8 cellular contexts compared by ENCODE assay signal in genomic region chr12:47276253-47277070, GRCh38.
DNase-seq lines count a peak whose midpoint lies in the region; ATAC-seq and TF ChIP-seq lines count a peak whose summit lies in the region.

No MANE protein-coding gene starts in this region.

- TF ChIP-seq EP300 in ovary (IDR thresholded peaks at IDR 0.05): no peak

- peak overlapping the region; percentile 56 for H3K27ac ChIP-seq in KOPT-K1 (ENCODE audit: low read depth, low read length, poor library complexity, severe bottlenecking)
- peak overlapping the region; percentile 85 to 91 for H3K27ac ChIP-seq in esophagus (ENCODE audit: low read depth in 2 of 2, low read length in 1 of 2)
- no peak overlapping the region for H3K27ac ChIP-seq in ovary

- TF ChIP-seq CTCF in ovary (IDR thresholded peaks at IDR 0.05): no peak

- peak overlapping the region; percentile 18 for H3K9ac ChIP-seq in skeletal muscle satellite cell (ENCODE audit: low read depth, low read length)

- TF ChIP-seq POLR2A in ovary (IDR thresholded peaks at IDR 0.05): no peak

- DNase-seq in NCI-H2029 (lab: John Stamatoyannopoulos, UW): peak; percentile 46
- no peak for DNase-seq in NCI-H2029 treated with DMSO at 0.1 percent for 48 hours (lab: John Stamatoyannopoulos, UW)
- DNase-seq in ovary: no peak

- intact Hi-C loops in ovary (cut with DNase I): no loop called here

- no peak overlapping the region for H3K4me2 ChIP-seq in skeletal muscle satellite cell (ENCODE audit: low read length)

- ATAC-seq in GM21825 (IDR thresholded peaks at IDR 0.05; ENCODE audit: unreplicated experiment): peak; percentile 94
- peak; percentile 83 to 84 for ATAC-seq in activated CD4-positive, CD25-positive, alpha-beta regulatory T cell treated with anti-CD3 and anti-CD28 coated beads, Interleukin-2, amount 50 U/mL, for 24 hours

- H3K9me3 ChIP-seq in KOPT-K1 (ENCODE audit: insufficient read depth, low read length, poor library complexity, severe bottlenecking) (no peaks in the 10 kb centered on the region), esophagus (ENCODE audit: control insufficient read depth in 2 of 2, insufficient read depth in 1 of 2, low read depth in 1 of 2, low read length in 1 of 2) (no peaks in the 10 kb centered on the region), skeletal muscle satellite cell (replicated peaks; ENCODE audit: low read length) (no peaks in the 10 kb centered on the region), ovary (no peaks in the 10 kb centered on the region)

- H3K36me3 ChIP-seq in KOPT-K1 (ENCODE audit: insufficient read depth, low read length) (no peaks in the 10 kb centered on the region), esophagus (ENCODE audit: control insufficient read depth in 2 of 2, insufficient read depth in 2 of 2, low read length in 1 of 2) (no peaks in the 10 kb centered on the region), skeletal muscle satellite cell (ENCODE audit: insufficient read depth, low read length) (no peaks in the 10 kb centered on the region), ovary (no peaks in the 10 kb centered on the region)

- H3K4me3 ChIP-seq in esophagus (ENCODE audit: low read depth in 1 of 2, low read length in 2 of 2) (no peak overlapping the region), skeletal muscle satellite cell (ENCODE audit: low read length) (no peak overlapping the region), ovary (no peak overlapping the region)

- H3K27me3 ChIP-seq in esophagus (ENCODE audit: control insufficient read depth in 1 of 2, insufficient read depth in 2 of 2, low read length in 2 of 2): no peaks in the 10 kb centered on the region
- no peaks in the 10 kb centered on the region for H3K27me3 ChIP-seq in skeletal muscle satellite cell (ENCODE audit: control insufficient read depth, insufficient read depth, low read length)
- H3K27me3 ChIP-seq in ovary: no peaks in the 10 kb centered on the region

- H3K4me1 ChIP-seq in esophagus (ENCODE audit: control insufficient read depth in 2 of 2, insufficient read depth in 2 of 2, low read length in 1 of 2): peaks cover 0 to 5% of the 10 kb centered on the region in 2 donors
- peaks cover 61% of the 10 kb centered on the region for H3K4me1 ChIP-seq in skeletal muscle satellite cell (ENCODE audit: control insufficient read depth, insufficient read depth, low read length)
- peaks cover 2% of the 10 kb centered on the region for H3K4me1 ChIP-seq in ovary (ENCODE audit: insufficient read depth)

- WGBS in esophagus, 2 donors: 52% methylated on average over 8 of the region's 8 CpGs
- 78 to 84% (median 80%) methylated on average over 8 of the region's 8 CpGs for WGBS in ovary, 3 donors

Comparison
In these comparisons a context has a peak if more than half of its experiments do, and no peak if none do; other contexts are left out.
1. H3K27ac ChIP-seq: peak in KOPT-K1 (single experiment) and esophagus (2 of 2); none in ovary (0 of 2).